Comparison of ENCODE assay signal across 8 cellular contexts in genomic region chr5:1140188-1140817, GRCh38. TPM values are rescaled to one million over a fixed set of nuclear protein-coding genes. Genes with fewer than 3 reads are reported as not detected.
DNase-seq lines count a peak whose midpoint lies in the region; TF ChIP-seq lines count a peak whose summit lies in the region.

No MANE protein-coding gene starts in this region.

- peaks cover 17% of the 10 kb centered on the region; the same call in 1 of the 2 replicates for H3K27me3 Mint-ChIP-seq in HFFc6 (ENCODE audit: insufficient read depth)
- H3K27me3 Mint-ChIP-seq in MCF 10A (ENCODE audit: insufficient read depth, unreplicated experiment): peaks cover 19% of the 10 kb centered on the region

- H3K27ac Mint-ChIP-seq in HFFc6: no peak overlapping the region
- H3K27ac Mint-ChIP-seq in MCF 10A (ENCODE audit: low read depth, unreplicated experiment): no peak overlapping the region

- 0 out of 2 replicates have a peak, but pooled peaks cover 4% of the 10 kb centered on the region for H3K36me3 Mint-ChIP-seq in HFFc6 (ENCODE audit: low read depth)
- no peaks in the 10 kb centered on the region for H3K36me3 Mint-ChIP-seq in MCF 10A (ENCODE audit: insufficient read depth, unreplicated experiment)

- no TSS peak for BruUV-seq in MCF 10A (replicated peaks; lab: Mats Ljungman, UMichigan)

- peak; percentile 95 for DNase-seq in DMS53 (lab: John Stamatoyannopoulos, UW)
- no peak for DNase-seq in HFFc6
- DNase-seq in NCI-H187 treated with DMSO at 0.1 percent for 48 hours (lab: John Stamatoyannopoulos, UW): peak; percentile 49
- peak; percentile 67 for DNase-seq in MCF 10A (ENCODE audit: unreplicated experiment)
- peak; percentile 32 for DNase-seq in kidney glomerular epithelial cell (lab: John Stamatoyannopoulos, UW)
- peak; percentile 75 for DNase-seq in stimulated activated CD4-positive, alpha-beta T cell treated with anti-CD3 and anti-CD28 coated beads, Interleukin-4, amount 100 ng/mL, for 48 hours (ENCODE audit: low read depth in 2 of 2)
- DNase-seq in T1000 (lab: John Stamatoyannopoulos, UW): no peak

- no peak overlapping the region for H3K4me3 ChIP-seq in WI38 (ENCODE audit: low read depth, low read length)

- POLR2A ChIA-PET in MCF 10A (lab: Yijun Ruan, JAX): no interaction called here

- TF ChIP-seq CTCF in HFFc6 (IDR thresholded peaks at IDR 0.05) (peak; percentile 83), WI38 (IDR thresholded peaks at IDR 0.05; ENCODE audit: low read depth, low read length) (peak; percentile 67), MCF 10A (IDR thresholded peaks at IDR 0.05; ENCODE audit: unreplicated experiment) (peak; percentile 62)

- peaks cover 20% of the 10 kb centered on the region for H3K9me3 Mint-ChIP-seq in HFFc6
- no peaks in the 10 kb centered on the region for H3K9me3 Mint-ChIP-seq in MCF 10A (ENCODE audit: unreplicated experiment)

- H3K4me1 Mint-ChIP-seq in HFFc6 (ENCODE audit: low read depth) (no peaks in the 10 kb centered on the region), MCF 10A (ENCODE audit: insufficient read depth, unreplicated experiment) (no peaks in the 10 kb centered on the region)

- no peak overlapping the region for H3K4me3 Mint-ChIP-seq in HFFc6
- no peak overlapping the region for H3K4me3 Mint-ChIP-seq in MCF 10A (ENCODE audit: unreplicated experiment)

- intact Hi-C loops in MCF 10A (cut with micrococcal nuclease): loop anchor here (1.0 kb wide), 2 partner anchors 206 to 217 kb away; no protein-coding TSS in a partner anchor

- CTCF ChIA-PET in MCF 10A (lab: Yijun Ruan, JAX): interaction anchor here (0.6 to 1.8 kb wide), 17 partner anchors 9 to 470 kb away, joined by 3 to 8 read pairs (median 4); no protein-coding TSS in a partner anchor

RNA-seq across cellular contexts. Expression of gene SLC12A7, which starts 28.4 kb away (rescaled TPM):
- total RNA-seq in HFFc6 (2021; fragmentation: NEBNext Ultra II Directional; extraction: Animal tissue kit (Norgen Biotek cat#: 25700)): under 1 TPM in 3 of 6 experiments, not detected in 3; 0.07 to 0.09 (median 0.09) TPM
- total RNA-seq in MCF 10A (2022): 6.3 and 8.1 TPM in 2 replicates

Comparison
In these comparisons a context has a peak if more than half of its experiments do, and no peak if none do; other contexts are left out.
1. DNase-seq: peak in DMS53 (single experiment), NCI-H187 treated with DMSO at 0.1 percent for 48 hours (single experiment), MCF 10A (single experiment), kidney glomerular epithelial cell (single experiment) and stimulated activated CD4-positive, alpha-beta T cell treated with anti-CD3 and anti-CD28 coated beads, Interleukin-4, amount 100 ng/mL, for 48 hours (2 of 2); none in HFFc6 (single experiment) and T1000 (single experiment).
2. Peak in every context shown above with its lines, with median percentiles within 50 percentile points of each other: CTCF ChIP-seq.